ENCODE assay signal across 10 cellular contexts in genomic region chr3:129391583-129391982, GRCh38. TPM values are rescaled to one million over a fixed set of nuclear protein-coding genes. Genes with fewer than 3 reads are reported as not detected.
DNase-seq lines count a peak whose midpoint lies in the region; ATAC-seq, FAIRE-seq and TF ChIP-seq lines count a peak whose summit lies in the region.
"Not testable (repeated sequence)": the region's sequence is repeated elsewhere in the genome, so short reads cannot be mapped to it uniquely, and the experiment has no call there.
"Had no signal": no experiment of that assay in that cellular context is flagged by ENCODE, and none has a peak within 500 bp of the region (broad histone marks: within the 10 kb centered on the region; RNA-seq: fewer than 3 reads in every experiment).

No MANE protein-coding gene starts in this region.

- not testable (repeated sequence) for H3K4me3 ChIP-seq in A549; esophagus squamous epithelium; HepG2 (replicated peaks in 1 of 3; ENCODE audit: insufficient read depth in 1 of 3, low read depth in 2 of 3, low read length in 3 of 3); upper lobe of left lung

- 89% methylated on average over 4 of the region's 4 CpGs for WGBS in A549 (ENCODE audit: missing lambda C conversion rate)
- 40 to 100% methylated on average over 1 of the region's 4 CpGs for WGBS in esophagus squamous epithelium, 2 donors
- 100% methylated on average over 3 of the region's 4 CpGs for WGBS in HepG2 (ENCODE audit: low lambda C conversion rate)
- 69 to 72% methylated on average over 4 of the region's 4 CpGs for whole genome bisulfite sequencing in upper lobe of left lung, 2 donors

- ATAC-seq in A549; HepG2; stimulated activated effector memory CD8-positive, alpha-beta T cell treated with anti-CD3 and anti-CD28 coated beads, Interleukin-12 subunit alpha, Interleukin-12 subunit beta, amount 100 ng/mL, for 72 hours; upper lobe of left lung (ENCODE audit: low FRiP score in 2 of 2): not testable (repeated sequence)

- in situ Hi-C loops in HepG2 (cut with HindIII; ENCODE audit: extremely low pct_ligation_motif_present, low pct_unique_long_range_greater_than_20kb): not testable (repeated sequence)

- not testable (repeated sequence) for H3K27me3 ChIP-seq in esophagus squamous epithelium; HepG2 (ENCODE audit: control insufficient read depth in 1 of 2, insufficient read depth in 2 of 2, low read length in 2 of 2); upper lobe of left lung

- H3K9ac ChIP-seq in HepG2 (ENCODE audit: insufficient read depth, low read depth, low read length): not testable (repeated sequence)

- H3K36me3 ChIP-seq in esophagus squamous epithelium (peaks cover 0 to 82% (median 5%) of the 10 kb centered on the region in 3 donors), HepG2 (replicated peaks in 1 of 2; ENCODE audit: control insufficient read depth in 1 of 2, insufficient read depth in 2 of 2, low read length in 2 of 2) (peaks cover 6 to 42% of the 10 kb centered on the region in 2 experiments; a peak in 3 of 5 replicates), upper lobe of left lung (peaks cover 0 to 69% (median 36%) of the 10 kb centered on the region in 4 donors)

- not testable (repeated sequence) for TF ChIP-seq RAD21 in A549 (conservative IDR thresholded peaks at IDR 0.05 in 1 of 2, IDR thresholded peaks at IDR 0.05 in 1 of 2); HepG2 (CRISPR knock-in tag; IDR thresholded peaks at IDR 0.05)

- CTCF ChIA-PET in A549 (lab: Yijun Ruan, JAX); activated CD4-positive, alpha-beta T cell treated with anti-CD3 and anti-CD28 coated beads, Interleukin-2, amount 10 ng/mL, durations not matched to agents 7 days and 5 days (lab: Charles Lee); HepG2 (lab: Yijun Ruan, JAX; ENCODE audit: low intra/inter-chr PET ratio, low total read pairs): not testable (repeated sequence)

- not testable (repeated sequence) for H2AFZ ChIP-seq in HepG2 (ENCODE audit: low read length)

- H3K4me1 ChIP-seq in A549 (peaks cover 82% of the 10 kb centered on the region), esophagus squamous epithelium (peaks cover 3 to 93% (median 15%) of the 10 kb centered on the region in 3 donors), HepG2 (ENCODE audit: insufficient read depth, low read length) (peaks cover 91% of the 10 kb centered on the region), upper lobe of left lung (peaks cover 21 to 60% (median 28%) of the 10 kb centered on the region in 4 donors)

- TF ChIP-seq CTCF in A549 (IDR thresholded peaks at IDR 0.05); esophagus squamous epithelium (IDR thresholded peaks at IDR 0.05); HepG2 (CRISPR knock-in tag; IDR thresholded peaks at IDR 0.05); upper lobe of left lung (IDR thresholded peaks at IDR 0.05): not testable (repeated sequence)

- BruUV-seq in HepG2 (replicated peaks; lab: Mats Ljungman, UMichigan): not testable (repeated sequence)

- peaks cover 16% of the 10 kb centered on the region for H3K4me1 Mint-ChIP-seq in activated CD4-positive, alpha-beta T cell treated with anti-CD3 and anti-CD28 coated beads, Interleukin-2, amount 10 ng/mL, durations not matched to agents 7 days and 5 days
- peaks cover 14% of the 10 kb centered on the region for H3K4me1 Mint-ChIP-seq in stimulated activated effector memory CD8-positive, alpha-beta T cell treated with anti-CD3 and anti-CD28 coated beads, Interleukin-12 subunit alpha, Interleukin-12 subunit beta, amount 100 ng/mL, for 72 hours

- not testable (repeated sequence) for FAIRE-seq in A549 (lab: Jason Lieb, UNC); HepG2 (lab: Jason Lieb, UNC)

- not testable (repeated sequence) for TF ChIP-seq EP300 in A549 (IDR thresholded peaks at IDR 0.05); HepG2 (IDR thresholded peaks at IDR 0.05; ENCODE audit: low read depth in 2 of 2, low read length in 2 of 2); HepG2 (CRISPR knock-in tag; IDR thresholded peaks at IDR 0.05; ENCODE audit: borderline replicate concordance); upper lobe of left lung (IDR thresholded peaks at IDR 0.05)

- peaks cover 37% of the 10 kb centered on the region for H3K36me3 Mint-ChIP-seq in activated CD4-positive, alpha-beta T cell treated with anti-CD3 and anti-CD28 coated beads, Interleukin-2, amount 10 ng/mL, durations not matched to agents 7 days and 5 days (ENCODE audit: low read depth)
- H3K36me3 Mint-ChIP-seq in stimulated activated effector memory CD8-positive, alpha-beta T cell treated with anti-CD3 and anti-CD28 coated beads, Interleukin-12 subunit alpha, Interleukin-12 subunit beta, amount 100 ng/mL, for 72 hours: peaks cover 83% of the 10 kb centered on the region

- H3K9me3 Mint-ChIP-seq in activated CD4-positive, alpha-beta T cell treated with anti-CD3 and anti-CD28 coated beads, Interleukin-2, amount 10 ng/mL, durations not matched to agents 7 days and 5 days; stimulated activated effector memory CD8-positive, alpha-beta T cell treated with anti-CD3 and anti-CD28 coated beads, Interleukin-12 subunit alpha, Interleukin-12 subunit beta, amount 100 ng/mL, for 72 hours: not testable (repeated sequence)

- not testable (repeated sequence) for H4K20me1 ChIP-seq in HepG2 (ENCODE audit: insufficient read depth, low read length)

- H3K4me3 Mint-ChIP-seq in activated CD4-positive, alpha-beta T cell treated with anti-CD3 and anti-CD28 coated beads, Interleukin-2, amount 10 ng/mL, durations not matched to agents 7 days and 5 days; stimulated activated effector memory CD8-positive, alpha-beta T cell treated with anti-CD3 and anti-CD28 coated beads, Interleukin-12 subunit alpha, Interleukin-12 subunit beta, amount 100 ng/mL, for 72 hours: not testable (repeated sequence)

- H3K79me2 ChIP-seq in HepG2 (ENCODE audit: insufficient read depth, low read length): peaks cover 23% of the 10 kb centered on the region

- not testable (repeated sequence) for DNase-seq in A549 (ENCODE audit: low read depth in 1 of 2, low spot score in 1 of 2); activated CD4-positive, alpha-beta T cell treated with anti-CD3 and anti-CD28 coated beads, Interleukin-2, amount 10 ng/mL, durations not matched to agents 7 days and 5 days; caudate nucleus (lab: John Stamatoyannopoulos, UW); esophagus squamous epithelium (lab: John Stamatoyannopoulos, UW); HepG2 (ENCODE audit: low spot score); stimulated activated effector memory CD8-positive, alpha-beta T cell treated with anti-CD3 and anti-CD28 coated beads, Interleukin-12 subunit alpha, Interleukin-12 subunit beta, amount 100 ng/mL, for 72 hours (ENCODE audit: low spot score in 2 of 2)
- DNase-seq in upper lobe of left lung: peak in 1 of 2 donors; percentile 74

- H3K27ac ChIP-seq in A549 (peak overlapping the region; percentile 86 to 95), caudate nucleus (ENCODE audit: low read depth, low read length) (peak overlapping the region; percentile 31), esophagus squamous epithelium (peak overlapping the region; percentile 34 to 88 (median 83)), HepG2 (ENCODE audit: extremely low read length, insufficient read depth, low read length) (peak overlapping the region; percentile 22), upper lobe of left lung (peak overlapping the region in 3 of 4 donors; percentile 4 to 71 (median 13))

- intact Hi-C loops in esophagus squamous epithelium (cut with DNase I); HepG2 (cut with micrococcal nuclease; ENCODE audit: unreplicated experiment): not testable (repeated sequence)

- TF ChIP-seq POLR2A in A549 (IDR thresholded peaks at IDR 0.05; ENCODE audit: low read length); esophagus squamous epithelium (IDR thresholded peaks at IDR 0.05); HepG2 (IDR thresholded peaks at IDR 0.05; ENCODE audit: insufficient read depth in 1 of 2, low read depth in 2 of 2, low read length in 2 of 2); upper lobe of left lung (IDR thresholded peaks at IDR 0.05): not testable (repeated sequence)

- H3K27me3 Mint-ChIP-seq in activated CD4-positive, alpha-beta T cell treated with anti-CD3 and anti-CD28 coated beads, Interleukin-2, amount 10 ng/mL, durations not matched to agents 7 days and 5 days: not testable (repeated sequence)

- H3K9me3 ChIP-seq in A549; esophagus squamous epithelium; HepG2 (ENCODE audit: low read length); upper lobe of left lung: not testable (repeated sequence)

- POLR2A ChIA-PET in A549 (lab: Yijun Ruan, JAX); activated CD4-positive, alpha-beta T cell treated with anti-CD3 and anti-CD28 coated beads, Interleukin-2, amount 10 ng/mL, durations not matched to agents 7 days and 5 days (lab: Charles Lee); HepG2 (lab: Yijun Ruan, JAX): not testable (repeated sequence)

- peak overlapping the region; percentile 38 for H3K27ac Mint-ChIP-seq in activated CD4-positive, alpha-beta T cell treated with anti-CD3 and anti-CD28 coated beads, Interleukin-2, amount 10 ng/mL, durations not matched to agents 7 days and 5 days
- peak overlapping the region; percentile 82 for H3K27ac Mint-ChIP-seq in stimulated activated effector memory CD8-positive, alpha-beta T cell treated with anti-CD3 and anti-CD28 coated beads, Interleukin-12 subunit alpha, Interleukin-12 subunit beta, amount 100 ng/mL, for 72 hours

- not testable (repeated sequence) for H3K4me2 ChIP-seq in A549; HepG2 (ENCODE audit: low read depth, low read length)

RNA-seq across cellular contexts. Expression of gene EFCAB12, which starts 36.9 kb away (rescaled TPM):
- polyA plus RNA-seq in A549 (2011; rRNA removed) (0.62 and 0.82 TPM in 2 replicates), A549 (2017; fragmentation: RNase III; extraction: RNeasy Plus Mini Kit Qiagen cat#74134 plus additional on column Dnase treatment) (0.81 to 1.4 TPM (median 1.1 TPM) in 3 replicates), HepG2 (2011; rRNA removed) (2.4 and 2.9 TPM in 2 replicates)
- 0.53 and 0.56 TPM in 2 replicates for polyA plus RNA-seq in A549 (2012; cell fraction: cytosol; rRNA removed)
- 2.4 and 2.8 TPM in 2 replicates for polyA plus RNA-seq in A549 (2012; cell fraction: nucleus; rRNA removed)
- polyA minus RNA-seq in A549 (2011; rRNA and poly(A)+ RNA removed): 1.2 and 1.7 TPM in 2 replicates
- under 1 TPM; 0.69 TPM for total RNA-seq in activated CD4-positive, alpha-beta T cell treated with anti-CD3 and anti-CD28 coated beads, Interleukin-2, amount 10 ng/mL, durations not matched to agents 7 days and 5 days
- total RNA-seq in esophagus squamous epithelium (under 1 TPM in 1 of 4 donors, not detected in 3; under 0.01 TPM), HepG2 (2016; rRNA removed; fragmentation: Illumina TruSeq; extraction: Trizol) (0.11 and 0.31 TPM in 2 replicates), upper lobe of left lung (10 to 100 TPM in 1 of 6 donors, 1 to 10 TPM in 4, under 1 TPM in 1; 0.72 to 10.5 (median 5.1) TPM)
- total RNA-seq in HepG2 (2016; cell fraction: cytosol; rRNA removed; fragmentation: Illumina TruSeq; extraction: Trizol; ENCODE audit: low read depth): 0.18 TPM in 1 of 2 replicates, not detected in the other
- total RNA-seq in HepG2 (2016; cell fraction: insoluble cytoplasmic fraction; rRNA removed; fragmentation: Illumina TruSeq; extraction: Trizol): 0.07 and 0.26 TPM in 2 replicates
- 0.14 and 0.15 TPM in 2 replicates for total RNA-seq in HepG2 (2016; cell fraction: membrane; rRNA removed; fragmentation: Illumina TruSeq; extraction: Trizol)
- total RNA-seq in HepG2 (2016; cell fraction: nucleus; rRNA removed; fragmentation: Illumina TruSeq; extraction: Trizol): 0.34 and 0.50 TPM in 2 replicates
- 1.3 and 1.4 TPM in 2 replicates for polyA plus RNA-seq in HepG2 (2011; cell fraction: cytosol; rRNA removed)
- polyA plus RNA-seq in HepG2 (2011; cell fraction: nucleus; rRNA removed): 9.6 and 10.2 TPM in 2 replicates
- polyA plus RNA-seq in HepG2 (2012): 2.4 and 3.5 TPM in 2 replicates
- polyA plus RNA-seq in HepG2 (2016; cell fraction: cytosol; fragmentation: Illumina TruSeq; extraction: Trizol; ENCODE audit: low read depth): 0.06 and 0.17 TPM in 2 replicates
- polyA plus RNA-seq in HepG2 (2016; cell fraction: insoluble cytoplasmic fraction; fragmentation: Illumina TruSeq; extraction: Trizol; ENCODE audit: low read depth): 0.33 and 0.35 TPM in 2 replicates
- polyA plus RNA-seq in HepG2 (2016; cell fraction: membrane; fragmentation: Illumina TruSeq; extraction: Trizol; ENCODE audit: low read depth): 0.15 and 0.24 TPM in 2 replicates
- 0.92 and 1.5 TPM in 2 replicates for polyA plus RNA-seq in HepG2 (2016; cell fraction: nucleus; fragmentation: Illumina TruSeq; extraction: Trizol; ENCODE audit: insufficient read depth, low read depth)
- 1.9 and 2.0 TPM in 2 replicates for polyA minus RNA-seq in HepG2 (2011; rRNA and poly(A)+ RNA removed; ENCODE audit: low replicate concordance)
- 0.70 and 0.89 TPM in 2 replicates for polyA minus RNA-seq in HepG2 (2011; cell fraction: cytosol; rRNA and poly(A)+ RNA removed)
- 3.9 and 4.8 TPM in 2 replicates for polyA minus RNA-seq in HepG2 (2011; cell fraction: nucleus; rRNA and poly(A)+ RNA removed)
- total RNA-seq: Daoy, GM23248 had no signal
- polyA plus RNA-seq: CD14-positive monocyte, GM23248 had no signal

RNA-seq across cellular contexts. Expression of gene MBD4, which starts 48.2 kb away (rescaled TPM):
- 38.2 and 49.7 TPM in 2 replicates for polyA plus RNA-seq in A549 (2011; rRNA removed)
- 12.4 and 13.5 TPM in 2 replicates for polyA plus RNA-seq in A549 (2012; cell fraction: cytosol; rRNA removed)
- polyA plus RNA-seq in A549 (2012; cell fraction: nucleus; rRNA removed): 12.8 and 17.9 TPM in 2 replicates
- polyA plus RNA-seq in A549 (2017; fragmentation: RNase III; extraction: RNeasy Plus Mini Kit Qiagen cat#74134 plus additional on column Dnase treatment): 26.4 to 32.7 TPM (median 31.4 TPM) in 3 replicates
- polyA minus RNA-seq in A549 (2011; rRNA and poly(A)+ RNA removed): 8.2 and 9.5 TPM in 2 replicates
- total RNA-seq in activated CD4-positive, alpha-beta T cell treated with anti-CD3 and anti-CD28 coated beads, Interleukin-2, amount 10 ng/mL, durations not matched to agents 7 days and 5 days: 10 to 100 TPM; 47.9 to 50.6 TPM
- 10 to 100 TPM; 10.9 to 21.5 (median 17.6) TPM for total RNA-seq in esophagus squamous epithelium
- total RNA-seq in HepG2 (2016; rRNA removed; fragmentation: Illumina TruSeq; extraction: Trizol): 25.3 and 26.9 TPM in 2 replicates
- total RNA-seq in HepG2 (2016; cell fraction: cytosol; rRNA removed; fragmentation: Illumina TruSeq; extraction: Trizol; ENCODE audit: low read depth): 5.2 and 7.0 TPM in 2 replicates
- total RNA-seq in HepG2 (2016; cell fraction: insoluble cytoplasmic fraction; rRNA removed; fragmentation: Illumina TruSeq; extraction: Trizol): 25.0 and 27.0 TPM in 2 replicates
- 11.5 and 12.6 TPM in 2 replicates for total RNA-seq in HepG2 (2016; cell fraction: membrane; rRNA removed; fragmentation: Illumina TruSeq; extraction: Trizol)
- 30.2 and 35.1 TPM in 2 replicates for total RNA-seq in HepG2 (2016; cell fraction: nucleus; rRNA removed; fragmentation: Illumina TruSeq; extraction: Trizol)
- polyA plus RNA-seq in HepG2 (2011; rRNA removed): 13.7 and 14.9 TPM in 2 replicates
- 4.8 and 4.9 TPM in 2 replicates for polyA plus RNA-seq in HepG2 (2011; cell fraction: cytosol; rRNA removed)
- polyA plus RNA-seq in HepG2 (2011; cell fraction: nucleus; rRNA removed): 22.5 and 26.7 TPM in 2 replicates
- 10.8 and 12.2 TPM in 2 replicates for polyA plus RNA-seq in HepG2 (2012)
- polyA plus RNA-seq in HepG2 (2016; cell fraction: cytosol; fragmentation: Illumina TruSeq; extraction: Trizol; ENCODE audit: low read depth): 1.9 and 2.1 TPM in 2 replicates
- 21.7 and 24.1 TPM in 2 replicates for polyA plus RNA-seq in HepG2 (2016; cell fraction: insoluble cytoplasmic fraction; fragmentation: Illumina TruSeq; extraction: Trizol; ENCODE audit: low read depth)
- 4.6 and 5.5 TPM in 2 replicates for polyA plus RNA-seq in HepG2 (2016; cell fraction: membrane; fragmentation: Illumina TruSeq; extraction: Trizol; ENCODE audit: low read depth)
- 43.7 and 51.7 TPM in 2 replicates for polyA plus RNA-seq in HepG2 (2016; cell fraction: nucleus; fragmentation: Illumina TruSeq; extraction: Trizol; ENCODE audit: insufficient read depth, low read depth)
- 6.9 and 16.7 TPM in 2 replicates for polyA minus RNA-seq in HepG2 (2011; rRNA and poly(A)+ RNA removed; ENCODE audit: low replicate concordance)
- 4.8 and 6.9 TPM in 2 replicates for polyA minus RNA-seq in HepG2 (2011; cell fraction: cytosol; rRNA and poly(A)+ RNA removed)
- polyA minus RNA-seq in HepG2 (2011; cell fraction: nucleus; rRNA and poly(A)+ RNA removed): 32.4 and 39.8 TPM in 2 replicates
- 10 to 100 TPM; 22.3 to 43.2 (median 34.6) TPM for total RNA-seq in upper lobe of left lung

RNA-seq across cellular contexts. Expression of gene IFT122, which starts 48.4 kb away (rescaled TPM):
- polyA plus RNA-seq in A549 (2011; rRNA removed) (17.1 and 20.3 TPM in 2 replicates), A549 (2017; fragmentation: RNase III; extraction: RNeasy Plus Mini Kit Qiagen cat#74134 plus additional on column Dnase treatment) (15.0 to 16.8 TPM (median 15.1 TPM) in 3 replicates), HepG2 (2011; rRNA removed) (9.1 and 10.1 TPM in 2 replicates)
- 19.0 and 19.7 TPM in 2 replicates for polyA plus RNA-seq in A549 (2012; cell fraction: cytosol; rRNA removed)
- 78.1 and 111 TPM in 2 replicates for polyA plus RNA-seq in A549 (2012; cell fraction: nucleus; rRNA removed)
- 38.7 and 44.4 TPM in 2 replicates for polyA minus RNA-seq in A549 (2011; rRNA and poly(A)+ RNA removed)
- 10 to 100 TPM; 24.9 to 27.2 TPM for total RNA-seq in activated CD4-positive, alpha-beta T cell treated with anti-CD3 and anti-CD28 coated beads, Interleukin-2, amount 10 ng/mL, durations not matched to agents 7 days and 5 days
- total RNA-seq in esophagus squamous epithelium (10 to 100 TPM in 2 of 4 donors, 1 to 10 TPM in 2; 6.0 to 26.5 (median 11.5) TPM), HepG2 (2016; rRNA removed; fragmentation: Illumina TruSeq; extraction: Trizol) (10.3 and 10.8 TPM in 2 replicates), upper lobe of left lung (100 to 1,000 TPM in 1 of 6 donors, 10 to 100 TPM in 5; 23.7 to 126 (median 29.1) TPM)
- 1.7 and 3.1 TPM in 2 replicates for total RNA-seq in HepG2 (2016; cell fraction: cytosol; rRNA removed; fragmentation: Illumina TruSeq; extraction: Trizol; ENCODE audit: low read depth)
- total RNA-seq in HepG2 (2016; cell fraction: insoluble cytoplasmic fraction; rRNA removed; fragmentation: Illumina TruSeq; extraction: Trizol): 9.7 and 10.0 TPM in 2 replicates
- total RNA-seq in HepG2 (2016; cell fraction: membrane; rRNA removed; fragmentation: Illumina TruSeq; extraction: Trizol): 3.2 and 3.8 TPM in 2 replicates
- 13.1 and 17.6 TPM in 2 replicates for total RNA-seq in HepG2 (2016; cell fraction: nucleus; rRNA removed; fragmentation: Illumina TruSeq; extraction: Trizol)
- polyA plus RNA-seq in HepG2 (2011; cell fraction: cytosol; rRNA removed): 6.0 and 7.1 TPM in 2 replicates
- 39.5 and 68.7 TPM in 2 replicates for polyA plus RNA-seq in HepG2 (2011; cell fraction: nucleus; rRNA removed)
- 8.5 and 8.9 TPM in 2 replicates for polyA plus RNA-seq in HepG2 (2012)
- polyA plus RNA-seq in HepG2 (2016; cell fraction: cytosol; fragmentation: Illumina TruSeq; extraction: Trizol; ENCODE audit: low read depth): 1.0 and 2.0 TPM in 2 replicates
- 6.8 and 7.9 TPM in 2 replicates for polyA plus RNA-seq in HepG2 (2016; cell fraction: insoluble cytoplasmic fraction; fragmentation: Illumina TruSeq; extraction: Trizol; ENCODE audit: low read depth)
- polyA plus RNA-seq in HepG2 (2016; cell fraction: membrane; fragmentation: Illumina TruSeq; extraction: Trizol; ENCODE audit: low read depth): 1.5 and 2.2 TPM in 2 replicates
- 31.1 and 32.0 TPM in 2 replicates for polyA plus RNA-seq in HepG2 (2016; cell fraction: nucleus; fragmentation: Illumina TruSeq; extraction: Trizol; ENCODE audit: insufficient read depth, low read depth)
- 44.2 and 53.6 TPM in 2 replicates for polyA minus RNA-seq in HepG2 (2011; rRNA and poly(A)+ RNA removed; ENCODE audit: low replicate concordance)
- 4.7 and 7.2 TPM in 2 replicates for polyA minus RNA-seq in HepG2 (2011; cell fraction: cytosol; rRNA and poly(A)+ RNA removed)
- polyA minus RNA-seq in HepG2 (2011; cell fraction: nucleus; rRNA and poly(A)+ RNA removed): 22.0 and 30.6 TPM in 2 replicates

Comparison
In these comparisons a context has a peak if more than half of its experiments do, and no peak if none do; other contexts are left out.
1. H3K27ac ChIP-seq: peak in every context shown above with its lines; median percentile 90 in A549; 83 in esophagus squamous epithelium; 31 in caudate nucleus; 22 in HepG2; 13 in upper lobe of left lung.